Comparison of ENCODE assay signal across 10 cellular contexts in genomic region chr11:61602775-61603569, GRCh38. TPM values are rescaled to one million over a fixed set of nuclear protein-coding genes. Genes with fewer than 3 reads are reported as not detected.
DNase-seq lines count a peak whose midpoint lies in the region; FAIRE-seq and TF ChIP-seq lines count a peak whose summit lies in the region.
"Had no signal": no experiment of that assay in that cellular context is flagged by ENCODE, and none has a peak within 500 bp of the region (broad histone marks: within the 10 kb centered on the region; RNA-seq: fewer than 3 reads in every experiment).

No MANE protein-coding gene starts in this region.

- H3K4me1 Mint-ChIP-seq in type B pancreatic cell (ENCODE audit: unreplicated experiment): peaks cover 12% of the 10 kb centered on the region
- H3K4me1 Mint-ChIP-seq: naive thymus-derived CD8-positive, alpha-beta T cell had no signal

- DNase-seq in NCI-H1417 (lab: John Stamatoyannopoulos, UW) (peak in 2 of 3 experiments; percentile 51 to 60), NCI-H1417 treated with DMSO at 0.1 percent for 48 hours (lab: John Stamatoyannopoulos, UW) (no peak), astrocyte of the hippocampus (ENCODE audit: low read depth, low spot score) (peak; percentile 77), kidney (peak; percentile 94), uterus (peak; percentile 90 to 93), type B pancreatic cell (ENCODE audit: extremely low spot score, unreplicated experiment) (no peak)
- no peak for DNase-seq in stimulated activated CD4-positive, alpha-beta T cell treated with anti-CD3 and anti-CD28 coated beads, Interleukin-2, amount 100 ng/mL, for 48 hours
- DNase-seq in activated effector memory CD4-positive, alpha-beta T cell treated with Interleukin-2 at 50 U/mL for 16 hours: no peak
- DNase-seq: naive thymus-derived CD8-positive, alpha-beta T cell had no signal

- no peak overlapping the region for H3K4me3 Mint-ChIP-seq in type B pancreatic cell
- H3K4me3 Mint-ChIP-seq: naive thymus-derived CD8-positive, alpha-beta T cell had no signal

- H3K36me3 Mint-ChIP-seq in type B pancreatic cell: no peaks in the 10 kb centered on the region
- H3K36me3 Mint-ChIP-seq: naive thymus-derived CD8-positive, alpha-beta T cell had no signal

- H3K9me3 ChIP-seq in kidney (ENCODE audit: control insufficient read depth in 1 of 2, low read length in 2 of 2) (no peaks in the 10 kb centered on the region), uterus (no peaks in the 10 kb centered on the region)

- TF ChIP-seq POLR2A in uterus (IDR thresholded peaks at IDR 0.05): peak in 1 of 2 donors; percentile 14

- no peak overlapping the region for H3K4me3 ChIP-seq in kidney (ENCODE audit: low read length in 2 of 2)
- H3K4me3 ChIP-seq in uterus: no peak overlapping the region

- no peaks in the 10 kb centered on the region for H3K9me3 Mint-ChIP-seq in type B pancreatic cell
- H3K9me3 Mint-ChIP-seq: naive thymus-derived CD8-positive, alpha-beta T cell had no signal

- H3K27me3 ChIP-seq in uterus: no peaks in the 10 kb centered on the region

- no peak overlapping the region for H3K9ac ChIP-seq in kidney (ENCODE audit: low read length in 2 of 2)

- TF ChIP-seq CTCF in kidney (IDR thresholded peaks at IDR 0.05; ENCODE audit: borderline replicate concordance, extremely low read depth, insufficient read depth) (no peak), uterus (IDR thresholded peaks at IDR 0.05) (peak in 1 of 4 experiments; percentile 20), type B pancreatic cell (conservative IDR thresholded peaks at IDR 0.05) (no peak)

- peak overlapping the region in 1 of 2 donors; percentile 11 for H3K27ac ChIP-seq in kidney (ENCODE audit: low read depth in 2 of 2, low read length in 2 of 2)
- H3K27ac ChIP-seq in uterus: peak overlapping the region; percentile 55 to 68

- H3K27ac Mint-ChIP-seq in type B pancreatic cell: no peak overlapping the region
- H3K27ac Mint-ChIP-seq: naive thymus-derived CD8-positive, alpha-beta T cell had no signal

- H3K36me3 ChIP-seq in kidney (ENCODE audit: control insufficient read depth in 1 of 2, insufficient read depth in 2 of 2, low read length in 2 of 2) (no peaks in the 10 kb centered on the region), uterus (no peaks in the 10 kb centered on the region)

- intact Hi-C loops in kidney (cut with DNase I): no loop called here
- intact Hi-C loops in uterus (cut with DNase I; ENCODE audit: low total_unique reads): no loop called here

- H3K4me1 ChIP-seq in kidney (ENCODE audit: control insufficient read depth in 1 of 2, insufficient read depth in 1 of 2, low read depth in 1 of 2, low read length in 2 of 2): peaks cover 0 to 12% of the 10 kb centered on the region in 2 donors
- H3K4me1 ChIP-seq in uterus: peaks cover 0 to 8% of the 10 kb centered on the region in 2 donors

- peaks cover 15% of the 10 kb centered on the region for H3K27me3 Mint-ChIP-seq in type B pancreatic cell

- FAIRE-seq in kidney (lab: Jason Lieb, UNC): no peak
- FAIRE-seq: A204.1 had no signal

RNA-seq across cellular contexts. Expression of gene SYT7, which starts 22.1 kb away (rescaled TPM):
- total RNA-seq in kidney: 5.7 TPM
- 6.7 TPM for polyA plus RNA-seq in kidney (ENCODE audit: insufficient read depth, low read depth, low replicate concordance)
- total RNA-seq in uterus: 1 to 10 TPM; 2.1 to 10.0 (median 5.9) TPM
- total RNA-seq in type B pancreatic cell (ENCODE audit: low replicate concordance): 26.5 and 37.5 TPM in 2 replicates
- total RNA-seq: naive thymus-derived CD8-positive, alpha-beta T cell had no signal

Comparison
In these comparisons a context has a peak if more than half of its experiments do, and no peak if none do; other contexts are left out.
1. DNase-seq: peak in NCI-H1417 (2 of 3), astrocyte of the hippocampus (single experiment), kidney (single experiment) and uterus (2 of 2); none in NCI-H1417 treated with DMSO at 0.1 percent for 48 hours (single experiment), stimulated activated CD4-positive, alpha-beta T cell treated with anti-CD3 and anti-CD28 coated beads, Interleukin-2, amount 100 ng/mL, for 48 hours (0 of 2), activated effector memory CD4-positive, alpha-beta T cell treated with Interleukin-2 at 50 U/mL for 16 hours (single experiment) and type B pancreatic cell (single experiment).